Comparison of ENCODE assay signal across 8 cellular contexts in genomic region chr13:112606125-112607001, GRCh38. TPM values are rescaled to one million over a fixed set of nuclear protein-coding genes. Genes with fewer than 3 reads are reported as not detected.
DNase-seq lines count a peak whose midpoint lies in the region; ATAC-seq and TF ChIP-seq lines count a peak whose summit lies in the region.

No MANE protein-coding gene starts in this region.

- peak; percentile 25 to 89 (median 80) for DNase-seq in C1 segment of cervical spinal cord (lab: John Stamatoyannopoulos, UW)
- peak; percentile 82 for DNase-seq in NCI-H526 treated with DMSO at 0.1 percent for 48 hours (lab: John Stamatoyannopoulos, UW)
- DNase-seq in activated CD4-positive, alpha-beta memory T cell treated with anti-CD3 and anti-CD28 coated beads for 36 hours: peak; percentile 93
- peak; percentile 96 for DNase-seq in lower lobe of right lung
- DNase-seq in stimulated activated CD4-positive, alpha-beta T cell treated with anti-CD3 and anti-CD28 coated beads, Interleukin-4, amount 100 ng/mL, for 48 hours (ENCODE audit: low read depth in 2 of 2): peak; percentile 87 to 92

- H3K27me3 Mint-ChIP-seq in activated CD4-positive, alpha-beta memory T cell treated with anti-CD3 and anti-CD28 coated beads for 36 hours: peaks cover 10% of the 10 kb centered on the region

- H3K4me1 ChIP-seq in duodenal mucosa (ENCODE audit: control insufficient read depth in 1 of 2, insufficient read depth in 2 of 2, low read length in 2 of 2): peaks cover 0 to 5% of the 10 kb centered on the region in 2 donors
- peaks cover 10% of the 10 kb centered on the region for H3K4me1 ChIP-seq in lower lobe of right lung

- ATAC-seq in GM19324 (IDR thresholded peaks at IDR 0.05; ENCODE audit: low FRiP score, unreplicated experiment) (peak; percentile 99), HG03442 (IDR thresholded peaks at IDR 0.05; ENCODE audit: unreplicated experiment) (peak; percentile 99), lower lobe of right lung (peak; percentile 100)

- H3K9ac ChIP-seq in duodenal mucosa (ENCODE audit: low read depth in 1 of 2, low read length in 2 of 2): peak overlapping the region; percentile 56 to 59

- no peak overlapping the region for H3K27ac ChIP-seq in duodenal mucosa (ENCODE audit: low read depth, low read length)
- H3K27ac ChIP-seq in lower lobe of right lung: peak overlapping the region; percentile 48

- H3K36me3 Mint-ChIP-seq in activated CD4-positive, alpha-beta memory T cell treated with anti-CD3 and anti-CD28 coated beads for 36 hours: no peaks in the 10 kb centered on the region

- H3K4me3 ChIP-seq in duodenal mucosa (ENCODE audit: low read depth in 1 of 2, low read length in 2 of 2) (peak overlapping the region; percentile 70 to 75), lower lobe of right lung (peak overlapping the region; percentile 53)

- no peaks in the 10 kb centered on the region for H3K9me3 ChIP-seq in duodenal mucosa (ENCODE audit: control insufficient read depth in 1 of 2, low read length in 2 of 2)
- no peaks in the 10 kb centered on the region for H3K9me3 ChIP-seq in lower lobe of right lung

- H3K4me3 Mint-ChIP-seq in activated CD4-positive, alpha-beta memory T cell treated with anti-CD3 and anti-CD28 coated beads for 36 hours: peak overlapping the region; percentile 72

- H3K9me3 Mint-ChIP-seq in activated CD4-positive, alpha-beta memory T cell treated with anti-CD3 and anti-CD28 coated beads for 36 hours: no peaks in the 10 kb centered on the region

- peaks cover 6% of the 10 kb centered on the region for H3K4me1 Mint-ChIP-seq in activated CD4-positive, alpha-beta memory T cell treated with anti-CD3 and anti-CD28 coated beads for 36 hours (ENCODE audit: low read depth)

- peak; percentile 95 for TF ChIP-seq CTCF in lower lobe of right lung (IDR thresholded peaks at IDR 0.05)

- CTCF ChIA-PET in activated CD4-positive, alpha-beta memory T cell treated with anti-CD3 and anti-CD28 coated beads for 36 hours (lab: Charles Lee): interaction anchor here (0.7 to 2.8 kb wide), 19 partner anchors 9 to 1132 kb away, joined by 3 to 12 read pairs (median 4); partner anchors contain the start of gene TUBGCP3

- H3K36me3 ChIP-seq in duodenal mucosa (ENCODE audit: control insufficient read depth in 1 of 2, insufficient read depth in 2 of 2, low read length in 2 of 2) (no peaks in the 10 kb centered on the region), lower lobe of right lung (no peaks in the 10 kb centered on the region)

- H3K27ac Mint-ChIP-seq in activated CD4-positive, alpha-beta memory T cell treated with anti-CD3 and anti-CD28 coated beads for 36 hours: no peak overlapping the region

- intact Hi-C loops in activated CD4-positive, alpha-beta memory T cell treated with anti-CD3 and anti-CD28 coated beads for 36 hours (cut with micrococcal nuclease): loop anchor here (1.0 to 5.0 kb wide), 3 partner anchors 18 to 159 kb away; partner anchors contain the start of gene TUBGCP3
- intact Hi-C loops in lower lobe of right lung (cut with DNase I): no loop called here

- POLR2A ChIA-PET in activated CD4-positive, alpha-beta memory T cell treated with anti-CD3 and anti-CD28 coated beads for 36 hours (lab: Charles Lee): interaction anchor here (2.6 kb wide), 1 partner anchor 18 kb away, joined by 7 read pairs; the partner anchor contains the start of gene TUBGCP3

- H3K27me3 ChIP-seq in duodenal mucosa (ENCODE audit: control insufficient read depth in 1 of 2, insufficient read depth in 2 of 2, low read length in 2 of 2): peaks cover 8 to 9% of the 10 kb centered on the region in 2 donors
- H3K27me3 ChIP-seq in lower lobe of right lung (ENCODE audit: low read depth): no peaks in the 10 kb centered on the region

RNA-seq across cellular contexts. Expression of gene TUBGCP3, which starts 18.4 kb away (rescaled TPM):
- total RNA-seq in activated CD4-positive, alpha-beta memory T cell treated with anti-CD3 and anti-CD28 coated beads for 36 hours: 10 to 100 TPM; 51.7 to 53.7 TPM
- total RNA-seq in lower lobe of right lung: 34.5 TPM
